38 cellular contexts compared by ENCODE assay signal in the genomic region with DNA sequence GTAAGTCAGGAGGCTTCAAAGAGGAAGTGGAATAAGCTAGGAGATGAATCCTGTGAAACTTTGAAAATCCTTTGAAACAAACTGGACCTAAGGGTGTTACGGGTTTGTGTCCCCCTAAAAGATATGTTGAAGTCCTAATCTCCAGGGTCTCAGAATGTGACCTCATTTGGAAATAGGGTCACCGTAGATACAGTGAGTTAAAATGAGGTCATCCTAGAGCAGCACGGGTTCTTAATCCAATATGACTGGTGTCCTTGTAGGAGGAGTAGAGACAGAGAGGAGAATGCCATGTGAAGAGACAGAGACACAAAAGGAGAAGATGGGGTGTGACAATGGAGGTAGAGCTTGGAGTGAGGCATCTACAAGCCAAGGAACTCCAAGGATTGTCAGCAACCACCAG.
"Had no signal": no experiment of that assay in that cellular context is flagged by ENCODE, and none has a peak within 500 bp of the region (broad histone marks: within the 10 kb centered on the region; RNA-seq: fewer than 3 reads in every experiment).

No MANE protein-coding gene starts in this region.

- H3K27ac ChIP-seq: brain microvascular endothelial cell, KMS-11, Peyer's patch, SJSA1 had no signal

- ATAC-seq: activated CD8-positive, alpha-beta memory T cell treated with anti-CD3 and anti-CD28 coated beads, Interleukin-2, amount 10 ng/mL, durations not matched to agents 7 days and 5 days; activated naive CD8-positive, alpha-beta T cell treated with anti-CD3 and anti-CD28 coated beads, Interleukin-2, amount 50 U/mL, for 24 hours; PC-3 had no signal

- H3K9me3 ChIP-seq: Peyer's patch, SJSA1, SK-N-SH had no signal

- H3K27ac Mint-ChIP-seq: activated CD4-positive, alpha-beta memory T cell treated with anti-CD3 and anti-CD28 coated beads, Interleukin-2, amount 10 ng/mL, durations not matched to agents 7 days and 5 days; activated CD8-positive, alpha-beta memory T cell treated with anti-CD3 and anti-CD28 coated beads, Interleukin-2, amount 10 ng/mL, durations not matched to agents 7 days and 5 days; activated naive CD4-positive, alpha-beta T cell treated with anti-CD3 and anti-CD28 coated beads, Interleukin-2, amount 10 ng/mL, durations not matched to agents 7 days and 5 days; activated naive CD8-positive, alpha-beta T cell; activated naive CD8-positive, alpha-beta T cell treated with anti-CD3 and anti-CD28 coated beads, Interleukin-2, amount 50 U/mL, for 24 hours; T-helper 1 cell treated with Interleukin-12 subunit alpha and Interleukin-12 subunit beta and Interleukin-4 antibody, amounts not matched to agents 30 μg/mL and 1 μg/mL, for 36 hours; T-helper 2 cell treated with Interferon-gamma antibody and Interleukin-4, amounts not matched to agents 5 μg/mL and 100 μg/mL, for 36 hours had no signal

- H3K4me1 ChIP-seq: SJSA1 had no signal

- H3K9ac ChIP-seq: KMS-11, SK-N-SH had no signal

- DNase-seq: activated CD4-positive, alpha-beta memory T cell treated with anti-CD3 and anti-CD28 coated beads, Interleukin-2, amount 10 ng/mL, durations not matched to agents 7 days and 5 days; activated CD4-positive, alpha-beta T cell treated with anti-CD3 and anti-CD28 coated beads for 1 hour; activated CD4-positive, alpha-beta T cell treated with anti-CD3 and anti-CD28 coated beads for 48 hours; activated CD4-positive, CD25-positive, alpha-beta regulatory T cell; activated CD8-positive, alpha-beta memory T cell treated with anti-CD3 and anti-CD28 coated beads for 24 hours; activated CD8-positive, alpha-beta memory T cell treated with anti-CD3 and anti-CD28 coated beads, Interleukin-2, amount 10 ng/mL, durations not matched to agents 7 days and 5 days; activated CD8-positive, alpha-beta memory T cell treated with anti-CD3 and anti-CD28 coated beads, Interleukin-2, amount 50 U/mL, for 48 hours; activated effector memory CD4-positive, alpha-beta T cell treated with Interleukin-2 at 50 U/mL for 16 hours; activated naive CD4-positive, alpha-beta T cell treated with anti-CD3 and anti-CD28 coated beads, Interleukin-2, amount 10 ng/mL, durations not matched to agents 7 days and 5 days; activated naive CD8-positive, alpha-beta T cell treated with anti-CD3 and anti-CD28 coated beads, Interleukin-2, amount 50 U/mL, for 24 hours; activated T-cell treated with anti-CD3 and anti-CD28 coated beads, Interleukin-2, amount 50 U/mL, for 48 hours; anterior cingulate cortex; brain microvascular endothelial cell; central memory CD4-positive, alpha-beta T cell; MM.1S; MV-4-11; NCI-H1092; NCI-H1417; NCI-H146; NCI-H187; NCI-H2029 treated with DMSO at 0.1 percent for 48 hours; NCI-H2107; NCI-H2171; NCI-H2227 treated with DMSO at 0.1 percent for 48 hours; NCI-H446; NCI-H510A treated with DMSO at 0.1 percent for 48 hours; NCI-H526 treated with DMSO at 0.1 percent for 48 hours; NCI-H774; PC-3; Peyer's patch; RPMI8226; SHP77 treated with DMSO at 0.1 percent for 48 hours; SK-N-SH had no signal

- H3K36me3 ChIP-seq: brain microvascular endothelial cell, Peyer's patch, SJSA1 had no signal

- H3K9me3 Mint-ChIP-seq: activated CD4-positive, alpha-beta memory T cell treated with anti-CD3 and anti-CD28 coated beads, Interleukin-2, amount 10 ng/mL, durations not matched to agents 7 days and 5 days; activated naive CD4-positive, alpha-beta T cell treated with anti-CD3 and anti-CD28 coated beads, Interleukin-2, amount 10 ng/mL, durations not matched to agents 7 days and 5 days; activated naive CD8-positive, alpha-beta T cell treated with anti-CD3 and anti-CD28 coated beads, Interleukin-2, amount 50 U/mL, for 24 hours; T-helper 1 cell treated with Interleukin-12 subunit alpha and Interleukin-12 subunit beta and Interleukin-4 antibody, amounts not matched to agents 30 μg/mL and 1 μg/mL, for 36 hours; T-helper 2 cell treated with Interferon-gamma antibody and Interleukin-4, amounts not matched to agents 5 μg/mL and 100 μg/mL, for 36 hours had no signal

- H3K27me3 ChIP-seq: brain microvascular endothelial cell, Peyer's patch, SJSA1 had no signal

- H3K4me3 Mint-ChIP-seq: activated CD4-positive, alpha-beta memory T cell treated with anti-CD3 and anti-CD28 coated beads, Interleukin-2, amount 10 ng/mL, durations not matched to agents 7 days and 5 days; activated CD8-positive, alpha-beta memory T cell treated with anti-CD3 and anti-CD28 coated beads, Interleukin-2, amount 10 ng/mL, durations not matched to agents 7 days and 5 days; activated naive CD4-positive, alpha-beta T cell treated with anti-CD3 and anti-CD28 coated beads, Interleukin-2, amount 10 ng/mL, durations not matched to agents 7 days and 5 days; activated naive CD8-positive, alpha-beta T cell; activated naive CD8-positive, alpha-beta T cell treated with anti-CD3 and anti-CD28 coated beads, Interleukin-2, amount 50 U/mL, for 24 hours; T-helper 1 cell treated with Interleukin-12 subunit alpha and Interleukin-12 subunit beta and Interleukin-4 antibody, amounts not matched to agents 30 μg/mL and 1 μg/mL, for 36 hours; T-helper 2 cell treated with Interferon-gamma antibody and Interleukin-4, amounts not matched to agents 5 μg/mL and 100 μg/mL, for 36 hours had no signal

- H3K4me3 ChIP-seq: Peyer's patch, SJSA1 had no signal

- H3K27me3 Mint-ChIP-seq: activated CD4-positive, alpha-beta memory T cell treated with anti-CD3 and anti-CD28 coated beads, Interleukin-2, amount 10 ng/mL, durations not matched to agents 7 days and 5 days; activated CD8-positive, alpha-beta memory T cell treated with anti-CD3 and anti-CD28 coated beads, Interleukin-2, amount 10 ng/mL, durations not matched to agents 7 days and 5 days; activated naive CD4-positive, alpha-beta T cell treated with anti-CD3 and anti-CD28 coated beads, Interleukin-2, amount 10 ng/mL, durations not matched to agents 7 days and 5 days; activated naive CD8-positive, alpha-beta T cell; activated naive CD8-positive, alpha-beta T cell treated with anti-CD3 and anti-CD28 coated beads, Interleukin-2, amount 50 U/mL, for 24 hours had no signal

- H3K36me3 Mint-ChIP-seq: activated CD8-positive, alpha-beta memory T cell treated with anti-CD3 and anti-CD28 coated beads, Interleukin-2, amount 10 ng/mL, durations not matched to agents 7 days and 5 days; activated naive CD4-positive, alpha-beta T cell treated with anti-CD3 and anti-CD28 coated beads, Interleukin-2, amount 10 ng/mL, durations not matched to agents 7 days and 5 days had no signal

- H3K4me2 ChIP-seq: KMS-11, SK-N-SH had no signal
